ENCODE assay signal across 14 cellular contexts in genomic region chr3:158121295-158121694, GRCh38. TPM values are rescaled to one million over a fixed set of nuclear protein-coding genes. Genes with fewer than 3 reads are reported as not detected.
DNase-seq lines count a peak whose midpoint lies in the region; ATAC-seq and TF ChIP-seq lines count a peak whose summit lies in the region.
"Had no signal": no experiment of that assay in that cellular context is flagged by ENCODE, and none has a peak within 500 bp of the region (broad histone marks: within the 10 kb centered on the region; RNA-seq: fewer than 3 reads in every experiment).

No MANE protein-coding gene starts in this region.

- CTCF ChIA-PET in activated CD4-positive, alpha-beta T cell treated with anti-CD3 and anti-CD28 coated beads, Interleukin-2, amount 10 ng/mL, durations not matched to agents 7 days and 5 days (lab: Charles Lee), result no interaction called here

- peaks cover 38% of the 10 kb centered on the region for H3K36me3 Mint-ChIP-seq in activated CD4-positive, alpha-beta T cell treated with anti-CD3 and anti-CD28 coated beads, Interleukin-2, amount 10 ng/mL, durations not matched to agents 7 days and 5 days (ENCODE audit: low read depth)

- DNase-seq in activated CD4-positive, alpha-beta T cell treated with anti-CD3 and anti-CD28 coated beads, Interleukin-2, amount 50 U/mL, for 48 hours, result no peak
- no peak for DNase-seq in transverse colon
- no peak for DNase-seq in activated CD4-positive, alpha-beta T cell treated with anti-CD3 and anti-CD28 coated beads, Interleukin-2, amount 10 ng/mL, durations not matched to agents 7 days and 5 days
- DNase-seq in cardiac septum (ENCODE audit: low spot score), result no peak
- DNase-seq: activated naive CD8-positive, alpha-beta T cell treated with anti-CD3 and anti-CD28 coated beads, Interleukin-2, amount 50 U/mL, for 24 hours; colonic mucosa; NCI-H446; T-helper 9 cell had no signal

- intact Hi-C loops in transverse colon (cut with DNase I; ENCODE audit: low total_unique reads) (no loop called here), cardiac septum (cut with DNase I) (no loop called here)

- ATAC-seq in GM18505 (IDR thresholded peaks at IDR 0.05; ENCODE audit: unreplicated experiment) (peak; percentile 75), GM19463 (IDR thresholded peaks at IDR 0.05; ENCODE audit: unreplicated experiment) (peak; percentile 90), HG02938 (IDR thresholded peaks at IDR 0.05; ENCODE audit: unreplicated experiment) (peak; percentile 97), HG03521 (IDR thresholded peaks at IDR 0.05; ENCODE audit: unreplicated experiment) (peak; percentile 81)
- ATAC-seq: activated naive CD8-positive, alpha-beta T cell treated with anti-CD3 and anti-CD28 coated beads, Interleukin-2, amount 50 U/mL, for 24 hours had no signal

- TF ChIP-seq CTCF in transverse colon (IDR thresholded peaks at IDR 0.05), result no peak

- no peak overlapping the region for H3K27ac Mint-ChIP-seq in activated CD4-positive, alpha-beta T cell treated with anti-CD3 and anti-CD28 coated beads, Interleukin-2, amount 10 ng/mL, durations not matched to agents 7 days and 5 days
- H3K27ac Mint-ChIP-seq: activated naive CD8-positive, alpha-beta T cell treated with anti-CD3 and anti-CD28 coated beads, Interleukin-2, amount 50 U/mL, for 24 hours; mesothelial cell of epicardium had no signal

- no peaks in the 10 kb centered on the region for H3K9me3 ChIP-seq in transverse colon
- H3K9me3 ChIP-seq: colonic mucosa had no signal

- TF ChIP-seq POLR2A in GM18505 (IDR thresholded peaks at IDR 0.05; ENCODE audit: borderline replicate concordance, extremely low read depth, insufficient read depth, insufficient read length) (no peak), transverse colon (IDR thresholded peaks at IDR 0.05) (no peak)

- no peaks in the 10 kb centered on the region for H3K27me3 Mint-ChIP-seq in activated CD4-positive, alpha-beta T cell treated with anti-CD3 and anti-CD28 coated beads, Interleukin-2, amount 10 ng/mL, durations not matched to agents 7 days and 5 days
- H3K27me3 Mint-ChIP-seq: activated naive CD8-positive, alpha-beta T cell treated with anti-CD3 and anti-CD28 coated beads, Interleukin-2, amount 50 U/mL, for 24 hours had no signal

- no peak overlapping the region for H3K4me3 Mint-ChIP-seq in activated CD4-positive, alpha-beta T cell treated with anti-CD3 and anti-CD28 coated beads, Interleukin-2, amount 10 ng/mL, durations not matched to agents 7 days and 5 days
- H3K4me3 Mint-ChIP-seq: activated naive CD8-positive, alpha-beta T cell treated with anti-CD3 and anti-CD28 coated beads, Interleukin-2, amount 50 U/mL, for 24 hours; mesothelial cell of epicardium had no signal

- H3K27me3 ChIP-seq in transverse colon, result no peaks in the 10 kb centered on the region
- H3K27me3 ChIP-seq: colonic mucosa had no signal

- no peaks in the 10 kb centered on the region for H3K4me1 ChIP-seq in transverse colon
- H3K4me1 ChIP-seq: colonic mucosa, parathyroid adenoma had no signal

- H3K4me3 ChIP-seq in transverse colon, result no peak overlapping the region
- H3K4me3 ChIP-seq: colonic mucosa had no signal

- peaks cover 4% of the 10 kb centered on the region for H3K4me1 Mint-ChIP-seq in activated CD4-positive, alpha-beta T cell treated with anti-CD3 and anti-CD28 coated beads, Interleukin-2, amount 10 ng/mL, durations not matched to agents 7 days and 5 days
- H3K4me1 Mint-ChIP-seq: mesothelial cell of epicardium had no signal

- no peak for TF ChIP-seq EP300 in transverse colon (IDR thresholded peaks at IDR 0.05; ENCODE audit: low read depth)

- in situ Hi-C loops in transverse colon (cut with MboI; ENCODE audit: low pct_ligation_motif_present in 1 of 4, low pct_unique_long_range_greater_than_20kb in 1 of 4, low sequenced_read_pairs in 3 of 4), result no loop called here

- no peaks in the 10 kb centered on the region for H3K9me3 Mint-ChIP-seq in activated CD4-positive, alpha-beta T cell treated with anti-CD3 and anti-CD28 coated beads, Interleukin-2, amount 10 ng/mL, durations not matched to agents 7 days and 5 days

- H3K36me3 ChIP-seq in transverse colon, result peaks cover 0 to 29% (median 9%) of the 10 kb centered on the region in 4 donors
- H3K36me3 ChIP-seq: colonic mucosa had no signal

- POLR2A ChIA-PET in activated CD4-positive, alpha-beta T cell treated with anti-CD3 and anti-CD28 coated beads, Interleukin-2, amount 10 ng/mL, durations not matched to agents 7 days and 5 days (lab: Charles Lee), result no interaction called here

- H3K27ac ChIP-seq in transverse colon, result no peak overlapping the region
- H3K27ac ChIP-seq: colonic mucosa, parathyroid adenoma had no signal

RNA-seq across cellular contexts. Expression of gene RSRC1, which starts 11.4 kb away (rescaled TPM):
- total RNA-seq in transverse colon (10 to 100 TPM in 3 of 4 donors, 1 to 10 TPM in 1; 5.6 to 65.1 (median 37.1) TPM), cardiac septum (21.4 TPM)
- 10 to 100 TPM; 41.3 to 46.1 TPM for total RNA-seq in activated CD4-positive, alpha-beta T cell treated with anti-CD3 and anti-CD28 coated beads, Interleukin-2, amount 10 ng/mL, durations not matched to agents 7 days and 5 days

RNA-seq across cellular contexts. Expression of gene SHOX2, which starts 15.1 kb away (rescaled TPM):
- total RNA-seq in transverse colon (under 1 TPM in 2 of 4 donors, not detected in 2; 0.16 to 0.27 TPM), cardiac septum (0.94 TPM)
- not detected for total RNA-seq in activated CD4-positive, alpha-beta T cell treated with anti-CD3 and anti-CD28 coated beads, Interleukin-2, amount 10 ng/mL, durations not matched to agents 7 days and 5 days
- total RNA-seq: colonic mucosa had no signal
